Comparison of ENCODE assay signal across 23 cellular contexts in genomic region chr12:131787143-131787660, GRCh38. TPM values are rescaled to one million over a fixed set of nuclear protein-coding genes. Genes with fewer than 3 reads are reported as not detected.
DNase-seq lines count a peak whose midpoint lies in the region; ATAC-seq, FAIRE-seq and TF ChIP-seq lines count a peak whose summit lies in the region.
"Had no signal": no experiment of that assay in that cellular context is flagged by ENCODE, and none has a peak within 500 bp of the region (broad histone marks: within the 10 kb centered on the region; RNA-seq: fewer than 3 reads in every experiment).

No MANE protein-coding gene starts in this region.

- in situ Hi-C loops in IMR-90 (cut with MboI; ENCODE audit: low sequenced_read_pairs) (no loop called here), gastrocnemius medialis (cut with MboI; ENCODE audit: low sequenced_read_pairs in 4 of 4) (no loop called here)

- CTCF ChIA-PET in IMR-90 (lab: Yijun Ruan, JAX) = no interaction called here

- DNase-seq in IMR-90 (no peak), bronchial epithelial cell (ENCODE audit: low read depth) (no peak), mesenchymal stem cell (no peak), gastrocnemius medialis (no peak), NCI-H82 (lab: John Stamatoyannopoulos, UW) (no peak)
- DNase-seq: BE2C; CD4-positive, alpha-beta T cell; COR-L47; DMS79; H7; KBM-7; NCI-H1092; NCI-H1436; NCI-H187 treated with DMSO at 0.1 percent for 48 hours; NCI-H345; NCI-H524; NCI-H774; SJCRH30 had no signal

- peaks cover 5% of the 10 kb centered on the region; the same call in 1 of the 2 replicates for H4K20me1 ChIP-seq in IMR-90 (ENCODE audit: insufficient read depth, low read length)

- H4K91ac ChIP-seq in IMR-90 (ENCODE audit: insufficient read depth, low read depth, low read length) = no peak overlapping the region
- no peak overlapping the region for H4K91ac ChIP-seq in mesenchymal stem cell (ENCODE audit: low read length)

- H3K27ac ChIP-seq in IMR-90 (ENCODE audit: insufficient read depth, low read length) (no peak overlapping the region), mesenchymal stem cell (ENCODE audit: low read length, poor library complexity, severe bottlenecking) (no peak overlapping the region), temporal lobe (ENCODE audit: low read depth, low read length) (peak overlapping the region; percentile 34), gastrocnemius medialis (no peak overlapping the region)
- H3K27ac ChIP-seq: A549, Peyer's patch, SJCRH30 had no signal

- peaks cover 41% of the 10 kb centered on the region for H3K36me3 ChIP-seq in IMR-90 (ENCODE audit: control insufficient read depth, insufficient read depth, low read length)
- H3K36me3 ChIP-seq in bronchial epithelial cell (ENCODE audit: control insufficient read depth, insufficient read depth, low read length) = peaks cover 15% of the 10 kb centered on the region
- peaks cover 51 to 76% of the 10 kb centered on the region in 2 experiments for H3K36me3 ChIP-seq in mesenchymal stem cell (ENCODE audit: control insufficient read depth in 1 of 2, insufficient read depth in 2 of 2, low read depth in 1 of 2, low read length in 2 of 2)
- peaks cover 3 to 51% of the 10 kb centered on the region in 2 donors for H3K36me3 ChIP-seq in gastrocnemius medialis

- H3K9me1 ChIP-seq in IMR-90 (ENCODE audit: insufficient read depth, low read length) = peaks cover 12% of the 10 kb centered on the region

- no peaks in the 10 kb centered on the region for H3K27me3 ChIP-seq in IMR-90 (ENCODE audit: control insufficient read depth, insufficient read depth, low read length)
- H3K27me3 ChIP-seq in bronchial epithelial cell (ENCODE audit: control insufficient read depth, insufficient read depth, low read length) = no peaks in the 10 kb centered on the region
- no peaks in the 10 kb centered on the region for H3K27me3 ChIP-seq in mesenchymal stem cell (ENCODE audit: control insufficient read depth in 1 of 2, insufficient read depth in 1 of 2, low read length in 2 of 2)
- no peaks in the 10 kb centered on the region for H3K27me3 ChIP-seq in gastrocnemius medialis
- H3K27me3 ChIP-seq: BE2C, Peyer's patch, SJCRH30 had no signal

- peak overlapping the region; percentile 70 for H2AK9ac ChIP-seq in IMR-90 (replicated peaks; ENCODE audit: low read depth, low read length, poor library complexity)

- no peak overlapping the region for H4K8ac ChIP-seq in IMR-90 (ENCODE audit: low read depth in 2 of 2, low read length in 2 of 2)
- peak overlapping the region; percentile 27 for H4K8ac ChIP-seq in mesenchymal stem cell (ENCODE audit: low read length)

- POLR2A ChIA-PET in IMR-90 (lab: Charles Lee; ENCODE audit: unreplicated experiment) = no interaction called here

- H3K9ac ChIP-seq in IMR-90 (ENCODE audit: low read depth, low read length) = no peak overlapping the region
- H3K9ac ChIP-seq in mesenchymal stem cell (ENCODE audit: low read length) = no peak overlapping the region

- H3K23ac ChIP-seq in IMR-90 (ENCODE audit: low read depth, low read length) (no peak overlapping the region), mesenchymal stem cell (ENCODE audit: low read length in 2 of 2) (no peak overlapping the region)

- H3K4ac ChIP-seq in IMR-90 (ENCODE audit: low read depth, low read length) (no peak overlapping the region), mesenchymal stem cell (ENCODE audit: low read depth in 1 of 2, low read length in 2 of 2) (no peak overlapping the region)

- H2BK5ac ChIP-seq in IMR-90 (ENCODE audit: low read depth, low read length, poor library complexity, severe bottlenecking) = no peak overlapping the region
- H2BK5ac ChIP-seq in mesenchymal stem cell (ENCODE audit: low read depth, low read length, poor library complexity, severe bottlenecking) = no peak overlapping the region

- H2BK20ac ChIP-seq in IMR-90 (ENCODE audit: low read depth, low read length) = no peak overlapping the region

- BruUV-seq in IMR-90 (replicated peaks; lab: Mats Ljungman, UMichigan) = no TSS peak

- no peak overlapping the region for H3K56ac ChIP-seq in IMR-90 (ENCODE audit: extremely low read depth, insufficient read depth, low read length)

- 97% methylated on average over 9 of the region's 17 CpGs; no CpG with 5 or more reads in 1 of the 2 experiments for WGBS in IMR-90 (ENCODE audit: extremely low coverage in 2 of 2, insufficient read length in 1 of 2), 2 experiments
- 97% methylated on average over 17 of the region's 17 CpGs for WGBS in mesenchymal stem cell

- H3K4me1 ChIP-seq in IMR-90 (ENCODE audit: control insufficient read depth, insufficient read depth, low read length) (peaks cover 5% of the 10 kb centered on the region; the same call in 1 of the 2 replicates), mesenchymal stem cell (ENCODE audit: control insufficient read depth, insufficient read depth, low read depth, low read length) (peaks cover 6% of the 10 kb centered on the region), gastrocnemius medialis (peaks cover 14 to 15% of the 10 kb centered on the region in 2 donors)
- H3K4me1 ChIP-seq: BE2C, Peyer's patch had no signal

- FAIRE-seq in bronchial epithelial cell (lab: Jason Lieb, UNC) = peak; percentile 66
- FAIRE-seq: A549, GM12878 had no signal

- peaks cover 12 to 34% of the 10 kb centered on the region in 2 experiments; a peak in 3 of 4 replicates for H3K79me1 ChIP-seq in IMR-90 (ENCODE audit: low read depth in 1 of 2, low read length in 2 of 2)
- H3K79me1 ChIP-seq in mesenchymal stem cell (replicated peaks; ENCODE audit: low read length, poor library complexity, severe bottlenecking) = peaks cover 23% of the 10 kb centered on the region

- no peaks in the 10 kb centered on the region for H3K9me3 ChIP-seq in IMR-90 (ENCODE audit: control insufficient read depth, insufficient read depth, low read length)
- no peaks in the 10 kb centered on the region for H3K9me3 ChIP-seq in mesenchymal stem cell (ENCODE audit: control insufficient read depth, low read length)
- H3K9me3 ChIP-seq in gastrocnemius medialis = no peaks in the 10 kb centered on the region
- H3K9me3 ChIP-seq: A549, BE2C, Peyer's patch, SJCRH30 had no signal

- H3K14ac ChIP-seq in IMR-90 (replicated peaks; ENCODE audit: low read depth, low read length) = no peak overlapping the region
- no peak overlapping the region for H3K14ac ChIP-seq in mesenchymal stem cell (ENCODE audit: low read length in 2 of 2)

- intact Hi-C loops in IMR-90 (cut with micrococcal nuclease) = no loop called here
- intact Hi-C loops in gastrocnemius medialis (cut with DNase I; ENCODE audit: low total_unique reads) = no loop called here

- no peak overlapping the region for H2BK15ac ChIP-seq in IMR-90 (ENCODE audit: low read depth, low read length)
- H2BK15ac ChIP-seq in mesenchymal stem cell (ENCODE audit: low read depth, poor library complexity, severe bottlenecking) = no peak overlapping the region

- TF ChIP-seq RAD21 in IMR-90 (IDR thresholded peaks at IDR 0.05; ENCODE audit: low read length) = no peak

- no peak for TF ChIP-seq POLR2A in IMR-90 (IDR thresholded peaks at IDR 0.05; ENCODE audit: low read depth, low read length)
- TF ChIP-seq POLR2A in gastrocnemius medialis (IDR thresholded peaks at IDR 0.05) = no peak

- H2BK120ac ChIP-seq in IMR-90 (ENCODE audit: low read depth, low read length) (no peak overlapping the region), mesenchymal stem cell (ENCODE audit: low read depth, low read length) (no peak overlapping the region)

- H2AK5ac ChIP-seq in IMR-90 (ENCODE audit: low read depth, low read length) (no peak overlapping the region), mesenchymal stem cell (ENCODE audit: low read length, severe bottlenecking) (no peak overlapping the region)

- H2AFZ ChIP-seq in IMR-90 (replicated peaks; ENCODE audit: low read length, poor library complexity) (no peak overlapping the region), mesenchymal stem cell (ENCODE audit: low read depth, low read length) (no peak overlapping the region)

- H4K5ac ChIP-seq in IMR-90 (ENCODE audit: low read depth, low read length) = no peak overlapping the region

- dilution Hi-C loops in IMR-90 (cut with HindIII; ENCODE audit: low sequenced_read_pairs, unreplicated experiment) = no loop called here

- TF ChIP-seq CTCF in IMR-90 (conservative IDR thresholded peaks at IDR 0.05; ENCODE audit: low read depth, low read length) (no peak), bronchial epithelial cell (IDR thresholded peaks at IDR 0.05; ENCODE audit: insufficient read depth, low read length, severe bottlenecking) (no peak), gastrocnemius medialis (IDR thresholded peaks at IDR 0.05 in 4 of 5, conservative IDR thresholded peaks at IDR 0.05 in 1 of 5) (no peak)

- no peak overlapping the region for H3K4me3 ChIP-seq in IMR-90 (ENCODE audit: insufficient read depth, low read depth, low read length)
- no peak overlapping the region for H3K4me3 ChIP-seq in bronchial epithelial cell (ENCODE audit: low read depth, low read length)
- no peak overlapping the region for H3K4me3 ChIP-seq in mesenchymal stem cell (ENCODE audit: insufficient read depth in 1 of 2, low read depth in 1 of 2, low read length in 2 of 2)
- H3K4me3 ChIP-seq in gastrocnemius medialis = no peak overlapping the region
- H3K4me3 ChIP-seq: A549, GM12878, Peyer's patch, SJCRH30 had no signal

- H2BK12ac ChIP-seq in mesenchymal stem cell (ENCODE audit: low read length in 2 of 2) = no peak overlapping the region

- H3K4me2 ChIP-seq in IMR-90 (ENCODE audit: low read depth, low read length) (no peak overlapping the region), mesenchymal stem cell (ENCODE audit: low read length, poor library complexity, severe bottlenecking) (no peak overlapping the region)
- H3K4me2 ChIP-seq: A549 had no signal

- ATAC-seq in IMR-90 (ENCODE audit: low read depth) (no peak), gastrocnemius medialis (no peak), HG03469 (IDR thresholded peaks at IDR 0.05; ENCODE audit: unreplicated experiment) (no peak)
- ATAC-seq: GM12878 had no signal

- no peak overlapping the region for H3K18ac ChIP-seq in IMR-90 (ENCODE audit: low read depth, low read length)
- no peak overlapping the region for H3K18ac ChIP-seq in mesenchymal stem cell (ENCODE audit: low read depth in 1 of 2, low read length in 2 of 2)

TF ChIP-seq in IMR-90, 13 proteins besides CTCF, POLR2A, EP300 and RAD21 (continues in another document):
- TF ChIP-seq MXI1 (IDR thresholded peaks at IDR 0.05; ENCODE audit: borderline replicate concordance, low read depth, low read length) = no peak
- TF ChIP-seq BHLHE40 (IDR thresholded peaks at IDR 0.05; ENCODE audit: low read depth, low read length) = no peak
- TF ChIP-seq MAZ (IDR thresholded peaks at IDR 0.05; ENCODE audit: borderline replicate concordance, low read depth, low read length) = no peak
- TF ChIP-seq NFE2L2 (IDR thresholded peaks at IDR 0.05; ENCODE audit: low read depth, low read length) = no peak

RNA-seq across cellular contexts. Expression of gene MMP17, which starts 41.0 kb away (rescaled TPM):
- total RNA-seq in IMR-90 (2012; rRNA removed) (1.4 and 1.7 TPM in 2 replicates), bronchial epithelial cell (4.1 and 4.5 TPM in 2 replicates), temporal lobe (22.4 TPM), gastrocnemius medialis (1 to 10 TPM in 2 of 4 donors, under 1 TPM in 1, not detected in 1; 0.75 to 1.6 (median 1.4) TPM)
- polyA plus RNA-seq in IMR-90 (2012; rRNA removed) = 11.8 and 15.9 TPM in 2 replicates
- polyA plus RNA-seq in IMR-90 (2012; cell fraction: cytosol; rRNA removed) = 11.7 and 17.3 TPM in 2 replicates
- 14.0 and 49.8 TPM in 2 replicates for polyA plus RNA-seq in IMR-90 (2012; cell fraction: nucleus; rRNA removed; ENCODE audit: low replicate concordance)
- 2.3 TPM for polyA plus RNA-seq in mesenchymal stem cell (2013, experiment 1 of 2)
- polyA plus RNA-seq in mesenchymal stem cell (2013, experiment 2 of 2) = 2.7 TPM
